ENCODE assay signal across 1 cellular context in the genomic region with DNA sequence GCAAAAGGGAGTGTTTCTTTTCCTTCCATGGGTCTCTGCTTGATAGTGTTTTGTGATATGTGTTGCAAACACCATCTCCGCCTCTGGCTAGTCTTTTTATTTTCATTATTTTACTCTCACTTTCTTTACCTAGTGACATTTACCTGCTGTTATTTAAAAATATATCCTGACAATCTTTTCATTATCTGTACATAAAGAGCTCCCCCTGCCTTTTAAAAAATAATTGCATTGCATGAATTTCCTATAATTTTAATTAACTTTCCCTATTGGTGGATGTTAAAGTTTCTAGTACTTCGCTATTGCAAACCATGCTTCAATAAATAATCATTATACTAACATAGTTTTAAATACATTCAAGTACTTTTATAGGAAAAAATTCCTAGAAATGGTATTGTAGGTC.
TF ChIP-seq lines count a peak whose summit lies in the region.

No MANE protein-coding gene starts in this region.

TF ChIP-seq in HCT116, 20 proteins besides CTCF, POLR2A, EP300 and RAD21:
- TF ChIP-seq YY1 (IDR thresholded peaks at IDR 0.05; ENCODE audit: extremely low read depth, insufficient replicate concordance, low read depth, low read length) (no peak), SRF (IDR thresholded peaks at IDR 0.05; ENCODE audit: low read depth) (no peak), POLR2AphosphoS5 (IDR thresholded peaks at IDR 0.05; ENCODE audit: low read depth, low read length) (no peak), CBX3 (IDR thresholded peaks at IDR 0.05; ENCODE audit: low read depth) (no peak), SIN3A (IDR thresholded peaks at IDR 0.05; ENCODE audit: low read depth) (no peak), ELF1 (IDR thresholded peaks at IDR 0.05; ENCODE audit: borderline replicate concordance, low read depth) (no peak), EZH2 (IDR thresholded peaks at IDR 0.05) (no peak), TCF7L2 (IDR thresholded peaks at IDR 0.05; ENCODE audit: borderline replicate concordance, extremely low read depth, insufficient read depth, insufficient read length) (no peak), FOSL1 (IDR thresholded peaks at IDR 0.05; ENCODE audit: low read depth) (no peak), SP1 (IDR thresholded peaks at IDR 0.05; ENCODE audit: low read depth) (no peak), ZFX (IDR thresholded peaks at IDR 0.05) (no peak), EZH2phosphoT487 (IDR thresholded peaks at IDR 0.05; ENCODE audit: borderline replicate concordance) (no peak), EGR1 (IDR thresholded peaks at IDR 0.05; ENCODE audit: low read depth) (no peak), CEBPB (IDR thresholded peaks at IDR 0.05; ENCODE audit: low read depth) (no peak), ZNF274 (IDR thresholded peaks at IDR 0.05; ENCODE audit: low read depth, low read length) (no peak), JUND (IDR thresholded peaks at IDR 0.05) (no peak)
- TF ChIP-seq, protein P1, sequence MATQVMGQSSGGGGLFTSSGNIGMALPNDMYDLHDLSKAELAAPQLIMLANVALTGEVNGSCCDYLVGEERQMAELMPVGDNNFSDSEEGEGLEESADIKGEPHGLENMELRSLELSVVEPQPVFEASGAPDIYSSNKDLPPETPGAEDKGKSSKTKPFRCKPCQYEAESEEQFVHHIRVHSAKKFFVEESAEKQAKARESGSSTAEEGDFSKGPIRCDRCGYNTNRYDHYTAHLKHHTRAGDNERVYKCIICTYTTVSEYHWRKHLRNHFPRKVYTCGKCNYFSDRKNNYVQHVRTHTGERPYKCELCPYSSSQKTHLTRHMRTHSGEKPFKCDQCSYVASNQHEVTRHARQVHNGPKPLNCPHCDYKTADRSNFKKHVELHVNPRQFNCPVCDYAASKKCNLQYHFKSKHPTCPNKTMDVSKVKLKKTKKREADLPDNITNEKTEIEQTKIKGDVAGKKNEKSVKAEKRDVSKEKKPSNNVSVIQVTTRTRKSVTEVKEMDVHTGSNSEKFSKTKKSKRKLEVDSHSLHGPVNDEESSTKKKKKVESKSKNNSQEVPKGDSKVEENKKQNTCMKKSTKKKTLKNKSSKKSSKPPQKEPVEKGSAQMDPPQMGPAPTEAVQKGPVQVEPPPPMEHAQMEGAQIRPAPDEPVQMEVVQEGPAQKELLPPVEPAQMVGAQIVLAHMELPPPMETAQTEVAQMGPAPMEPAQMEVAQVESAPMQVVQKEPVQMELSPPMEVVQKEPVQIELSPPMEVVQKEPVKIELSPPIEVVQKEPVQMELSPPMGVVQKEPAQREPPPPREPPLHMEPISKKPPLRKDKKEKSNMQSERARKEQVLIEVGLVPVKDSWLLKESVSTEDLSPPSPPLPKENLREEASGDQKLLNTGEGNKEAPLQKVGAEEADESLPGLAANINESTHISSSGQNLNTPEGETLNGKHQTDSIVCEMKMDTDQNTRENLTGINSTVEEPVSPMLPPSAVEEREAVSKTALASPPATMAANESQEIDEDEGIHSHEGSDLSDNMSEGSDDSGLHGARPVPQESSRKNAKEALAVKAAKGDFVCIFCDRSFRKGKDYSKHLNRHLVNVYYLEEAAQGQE (IDR thresholded peaks at IDR 0.05; ENCODE audit: low read depth): no peak
- TF ChIP-seq, protein P2, sequence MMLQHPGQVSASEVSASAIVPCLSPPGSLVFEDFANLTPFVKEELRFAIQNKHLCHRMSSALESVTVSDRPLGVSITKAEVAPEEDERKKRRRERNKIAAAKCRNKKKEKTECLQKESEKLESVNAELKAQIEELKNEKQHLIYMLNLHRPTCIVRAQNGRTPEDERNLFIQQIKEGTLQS (IDR thresholded peaks at IDR 0.05): no peak
- TF ChIP-seq, protein P3, sequence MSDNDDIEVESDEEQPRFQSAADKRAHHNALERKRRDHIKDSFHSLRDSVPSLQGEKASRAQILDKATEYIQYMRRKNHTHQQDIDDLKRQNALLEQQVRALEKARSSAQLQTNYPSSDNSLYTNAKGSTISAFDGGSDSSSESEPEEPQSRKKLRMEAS (IDR thresholded peaks at IDR 0.05): no peak
- TF ChIP-seq, protein P4, sequence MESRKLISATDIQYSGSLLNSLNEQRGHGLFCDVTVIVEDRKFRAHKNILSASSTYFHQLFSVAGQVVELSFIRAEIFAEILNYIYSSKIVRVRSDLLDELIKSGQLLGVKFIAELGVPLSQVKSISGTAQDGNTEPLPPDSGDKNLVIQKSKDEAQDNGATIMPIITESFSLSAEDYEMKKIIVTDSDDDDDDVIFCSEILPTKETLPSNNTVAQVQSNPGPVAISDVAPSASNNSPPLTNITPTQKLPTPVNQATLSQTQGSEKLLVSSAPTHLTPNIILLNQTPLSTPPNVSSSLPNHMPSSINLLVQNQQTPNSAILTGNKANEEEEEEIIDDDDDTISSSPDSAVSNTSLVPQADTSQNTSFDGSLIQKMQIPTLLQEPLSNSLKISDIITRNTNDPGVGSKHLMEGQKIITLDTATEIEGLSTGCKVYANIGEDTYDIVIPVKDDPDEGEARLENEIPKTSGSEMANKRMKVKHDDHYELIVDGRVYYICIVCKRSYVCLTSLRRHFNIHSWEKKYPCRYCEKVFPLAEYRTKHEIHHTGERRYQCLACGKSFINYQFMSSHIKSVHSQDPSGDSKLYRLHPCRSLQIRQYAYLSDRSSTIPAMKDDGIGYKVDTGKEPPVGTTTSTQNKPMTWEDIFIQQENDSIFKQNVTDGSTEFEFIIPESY (IDR thresholded peaks at IDR 0.05; ENCODE audit: extremely low read depth, insufficient replicate concordance, low read length): no peak
TF ChIP-seq in HCT116: peak in this region for 0.
